1 cellular context compared by ENCODE assay signal in genomic region chr12:133106253-133106652, GRCh38.
TF ChIP-seq lines count a peak whose summit lies in the region.

No MANE protein-coding gene starts in this region.

TF ChIP-seq in endothelial cell of umbilical vein, 7 proteins besides CTCF, POLR2A, EP300 and RAD21:
- no peak for TF ChIP-seq POLR2AphosphoS5 (IDR thresholded peaks at IDR 0.05; ENCODE audit: insufficient read depth, low read depth, low read length)
- no peak for TF ChIP-seq MYC (IDR thresholded peaks at IDR 0.05; ENCODE audit: low read depth, low read length)
- no peak for TF ChIP-seq JUN (IDR thresholded peaks at IDR 0.05; ENCODE audit: borderline replicate concordance, insufficient read depth, insufficient read length, low read depth)
- TF ChIP-seq, protein P1, sequence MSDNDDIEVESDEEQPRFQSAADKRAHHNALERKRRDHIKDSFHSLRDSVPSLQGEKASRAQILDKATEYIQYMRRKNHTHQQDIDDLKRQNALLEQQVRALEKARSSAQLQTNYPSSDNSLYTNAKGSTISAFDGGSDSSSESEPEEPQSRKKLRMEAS (IDR thresholded peaks at IDR 0.05; ENCODE audit: insufficient read depth, insufficient read length), result no peak
- no peak for TF ChIP-seq EZH2 (IDR thresholded peaks at IDR 0.05; ENCODE audit: borderline replicate concordance, low read depth, low read length, severe bottlenecking)
- no peak for TF ChIP-seq FOS (IDR thresholded peaks at IDR 0.05; ENCODE audit: borderline replicate concordance, insufficient read depth, low read length)
- TF ChIP-seq GATA2 (IDR thresholded peaks at IDR 0.05; ENCODE audit: insufficient read depth, insufficient read length, low read depth, low read length), result no peak
